In genomic region chr1:114716304-114717158, GRCh38 we compare ENCODE assay signal across 1 cellular context.
A peak's percentile ranks its signal among the peaks of the same experiment; 100 is the strongest.
TF ChIP-seq lines count a peak whose summit lies in the region.

Gene NRAS, minus strand, starts transcription at chr1:114716771. Its CDS starts 611 bp downstream, at chr1:114716160.

TF ChIP-seq in HepG2, 621 proteins besides CTCF, POLR2A, EP300 and RAD21 (continued from another document and continues in another):
- TF ChIP-seq ZNF512 (CRISPR knock-in tag; IDR thresholded peaks at IDR 0.05) (no peak), NFYC (CRISPR knock-in tag; IDR thresholded peaks at IDR 0.05) (no peak), CEBPG (CRISPR knock-in tag; IDR thresholded peaks at IDR 0.05) (no peak), EED (CRISPR knock-in tag; IDR thresholded peaks at IDR 0.05) (no peak), MYNN (CRISPR knock-in tag; IDR thresholded peaks at IDR 0.05; ENCODE audit: low read depth) (no peak), FOXJ3 (CRISPR knock-in tag; IDR thresholded peaks at IDR 0.05; ENCODE audit: borderline replicate concordance) (peak; percentile 36; the same call in 1 of the 2 replicates), RXRA (CRISPR knock-in tag; IDR thresholded peaks at IDR 0.05) (peak; percentile 50; the same call in 1 of the 2 replicates), GZF1 (CRISPR knock-in tag; IDR thresholded peaks at IDR 0.05) (no peak), GTF2F1 (IDR thresholded peaks at IDR 0.05; ENCODE audit: low read length) (no peak), HNF4G (IDR thresholded peaks at IDR 0.05; ENCODE audit: borderline replicate concordance, low read depth, low read length) (no peak), HNF4G (CRISPR knock-in tag; IDR thresholded peaks at IDR 0.05; ENCODE audit: borderline replicate concordance, low read depth) (0 out of 2 replicates have a peak, but pooled peaks have one; percentile 30), SYNCRIP (IDR thresholded peaks at IDR 0.05; ENCODE audit: insufficient read depth, low read depth, low read length) (no peak), ETV5 (CRISPR knock-in tag; IDR thresholded peaks at IDR 0.05; ENCODE audit: borderline replicate concordance) (peak; percentile 84), CBX1 (IDR thresholded peaks at IDR 0.05; ENCODE audit: low read depth) (no peak), ZBTB4 (CRISPR knock-in tag; IDR thresholded peaks at IDR 0.05; ENCODE audit: borderline replicate concordance) (no peak), PHF8 (CRISPR knock-in tag; IDR thresholded peaks at IDR 0.05) (peak; percentile 92), ZBTB44 (CRISPR knock-in tag; IDR thresholded peaks at IDR 0.05) (no peak), ARNT2 (CRISPR knock-in tag; IDR thresholded peaks at IDR 0.05; ENCODE audit: low read depth) (peak; percentile 56; the same call in 1 of the 2 replicates), ZNF691 (CRISPR knock-in tag; IDR thresholded peaks at IDR 0.05; ENCODE audit: borderline replicate concordance, low read depth) (no peak), MTF1 (CRISPR knock-in tag; IDR thresholded peaks at IDR 0.05) (no peak), KMT2B (CRISPR knock-in tag; IDR thresholded peaks at IDR 0.05) (peak; percentile 91), ZNF839 (CRISPR knock-in tag; IDR thresholded peaks at IDR 0.05; ENCODE audit: borderline replicate concordance) (no peak), NR1H2 (CRISPR knock-in tag; IDR thresholded peaks at IDR 0.05; ENCODE audit: borderline replicate concordance, low read depth) (no peak), MYPOP (CRISPR knock-in tag; IDR thresholded peaks at IDR 0.05) (no peak), ZNF205 (CRISPR knock-in tag; IDR thresholded peaks at IDR 0.05) (peak; percentile 57; the same call in 1 of the 2 replicates), KDM1A (CRISPR knock-in tag; IDR thresholded peaks at IDR 0.05) (no peak), ZNF670 (CRISPR knock-in tag; IDR thresholded peaks at IDR 0.05; ENCODE audit: borderline replicate concordance) (0 out of 2 replicates have a peak, but pooled peaks have one; percentile 45), ZNF7 (CRISPR knock-in tag; IDR thresholded peaks at IDR 0.05) (no peak), SOX6 (IDR thresholded peaks at IDR 0.05) (no peak), SOX6 (CRISPR knock-in tag; IDR thresholded peaks at IDR 0.05) (peak; percentile 66; the same call in 1 of the 2 replicates), SRSF4 (IDR thresholded peaks at IDR 0.05; ENCODE audit: low read depth, low read length, poor library complexity, severe bottlenecking) (no peak), HMG20A (CRISPR knock-in tag; IDR thresholded peaks at IDR 0.05; ENCODE audit: borderline replicate concordance) (no peak), MTF2 (CRISPR knock-in tag; IDR thresholded peaks at IDR 0.05; ENCODE audit: borderline replicate concordance) (no peak), TCF12 (IDR thresholded peaks at IDR 0.05) (no peak), TCF12 (CRISPR knock-in tag; IDR thresholded peaks at IDR 0.05) (no peak), RBM22 (optimal IDR thresholded peaks at IDR 0.05; ENCODE audit: low read length) (peak; percentile 99), ZNF577 (CRISPR knock-in tag; IDR thresholded peaks at IDR 0.05; ENCODE audit: borderline replicate concordance, low read depth) (no peak), ZNF232 (CRISPR knock-in tag; IDR thresholded peaks at IDR 0.05; ENCODE audit: borderline replicate concordance) (no peak), SNRNP70 (IDR thresholded peaks at IDR 0.05; ENCODE audit: low read depth, low read length) (no peak), POLR2AphosphoS5 (IDR thresholded peaks at IDR 0.05; ENCODE audit: low read depth, low read length) (peak; percentile 91), ZNF230 (CRISPR knock-in tag; IDR thresholded peaks at IDR 0.05) (no peak), USF2 (IDR thresholded peaks at IDR 0.05; ENCODE audit: low read depth, low read length) (peak; percentile 86), USF2 (CRISPR knock-in tag; IDR thresholded peaks at IDR 0.05; ENCODE audit: borderline replicate concordance) (peak; percentile 90; the same call in 1 of the 2 replicates), KLF13 (CRISPR knock-in tag; IDR thresholded peaks at IDR 0.05) (no peak), ZNF512B (CRISPR knock-in tag; IDR thresholded peaks at IDR 0.05; ENCODE audit: borderline replicate concordance) (no peak), TSC22D2 (CRISPR knock-in tag; IDR thresholded peaks at IDR 0.05; ENCODE audit: borderline replicate concordance) (no peak), IKZF5 (CRISPR knock-in tag; IDR thresholded peaks at IDR 0.05) (peak; percentile 85), PHF5A (CRISPR knock-in tag; IDR thresholded peaks at IDR 0.05; ENCODE audit: low read depth, unreplicated experiment) (peak; percentile 59), PAXIP1 (CRISPR knock-in tag; conservative IDR thresholded peaks at IDR 0.05) (no peak), ZFP41 (CRISPR knock-in tag; IDR thresholded peaks at IDR 0.05; ENCODE audit: borderline replicate concordance) (no peak), ADNP (CRISPR knock-in tag; IDR thresholded peaks at IDR 0.05) (no peak), ZNF75D (CRISPR knock-in tag; IDR thresholded peaks at IDR 0.05; ENCODE audit: borderline replicate concordance) (no peak)
